Comparison of ENCODE assay signal across 1 cellular context in the genomic region with DNA sequence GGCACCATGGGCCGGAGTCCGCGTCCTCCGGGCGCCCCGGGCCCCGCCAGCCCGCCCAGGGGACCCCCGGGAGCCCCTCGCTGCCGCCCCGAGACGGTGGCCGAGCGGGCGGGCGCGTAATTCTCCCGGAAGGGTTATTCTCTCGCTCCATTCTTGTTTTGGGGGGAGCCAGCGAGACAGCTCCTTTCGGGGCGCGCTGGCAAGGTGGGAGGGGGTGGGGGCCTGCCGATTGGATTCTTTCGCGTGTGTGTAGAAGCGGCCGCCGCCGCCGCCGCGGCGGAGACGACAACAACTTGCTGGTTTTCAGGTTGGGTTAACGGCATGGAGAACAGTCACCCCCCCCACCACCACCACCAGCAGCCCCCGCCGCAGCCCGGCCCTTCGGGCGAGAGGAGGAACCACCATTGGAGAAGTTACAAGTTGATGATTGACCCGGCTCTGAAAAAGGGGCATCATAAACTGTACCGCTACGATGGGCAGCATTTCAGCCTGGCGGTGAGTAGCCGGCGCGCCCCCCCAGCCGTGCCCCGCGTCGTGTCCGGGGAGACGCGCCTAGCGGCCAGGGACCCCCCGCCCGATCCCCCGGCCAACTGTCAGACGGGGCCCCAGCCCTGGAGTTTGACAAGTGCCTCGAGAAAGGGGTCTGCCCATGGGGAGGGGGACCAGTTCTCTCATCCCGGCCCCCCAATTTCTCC.
TF ChIP-seq lines count a peak whose summit lies in the region.

No MANE protein-coding gene starts in this region.

TF ChIP-seq in endothelial cell of umbilical vein, 7 proteins besides CTCF, POLR2A, EP300 and RAD21 (continued from another document):
- TF ChIP-seq MYC (IDR thresholded peaks at IDR 0.05; ENCODE audit: low read depth, low read length): no peak
- no peak for TF ChIP-seq JUN (IDR thresholded peaks at IDR 0.05; ENCODE audit: borderline replicate concordance, insufficient read depth, insufficient read length, low read depth)
- TF ChIP-seq POLR2AphosphoS5 (IDR thresholded peaks at IDR 0.05; ENCODE audit: insufficient read depth, low read depth, low read length): no peak
